ENCODE assay signal across 8 cellular contexts in the genomic region with DNA sequence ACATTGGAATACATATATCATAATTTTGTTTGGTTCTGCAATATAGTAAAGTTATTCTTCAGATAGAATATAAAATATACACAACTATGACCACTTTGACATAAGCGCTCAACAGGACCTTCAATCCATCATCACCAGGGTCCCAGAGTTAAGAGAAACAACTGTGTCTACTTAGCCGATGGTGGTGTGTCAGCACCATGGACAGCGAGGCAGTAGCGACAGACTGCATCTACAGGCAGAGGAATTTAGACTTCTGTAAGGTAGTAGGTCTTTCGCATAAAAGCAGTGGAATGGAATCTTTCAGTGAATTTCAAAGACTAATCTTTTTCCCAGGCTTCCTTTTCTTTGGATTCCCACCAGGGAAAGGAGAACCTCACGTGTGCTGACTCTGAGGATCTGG. TPM values are rescaled to one million over a fixed set of nuclear protein-coding genes. Genes with fewer than 3 reads are reported as not detected.
A peak's percentile ranks its signal among the peaks of the same experiment; 100 is the strongest.
DNase-seq lines count a peak whose midpoint lies in the region; ATAC-seq and TF ChIP-seq lines count a peak whose summit lies in the region.

No MANE protein-coding gene starts in this region.

- H3K9me3 ChIP-seq in endodermal cell (ENCODE audit: control insufficient read depth, low read length) (no peaks in the 10 kb centered on the region), sigmoid colon (no peaks in the 10 kb centered on the region)

- no peak overlapping the region for H3K9ac ChIP-seq in endodermal cell (ENCODE audit: extremely low read depth, low read length, poor library complexity, severe bottlenecking)

- intact Hi-C loops in sigmoid colon (cut with DNase I) = no loop called here

- H4K20me1 ChIP-seq in GM23338 (replicated peaks; ENCODE audit: insufficient read depth) = no peaks in the 10 kb centered on the region

- no peak overlapping the region for H2AFZ ChIP-seq in GM23338

- TF ChIP-seq POLR2A in sigmoid colon (IDR thresholded peaks at IDR 0.05) = no peak

- H3K4me1 Mint-ChIP-seq in GM23338 (peaks cover 17% of the 10 kb centered on the region), endodermal cell (no peaks in the 10 kb centered on the region), progenitor cell of endocrine pancreas (ENCODE audit: low read depth) (no peaks in the 10 kb centered on the region)

- no peaks in the 10 kb centered on the region for H3K9me2 ChIP-seq in GM23338 (ENCODE audit: insufficient read depth)

- H3K36me3 ChIP-seq in GM23338 (ENCODE audit: insufficient read depth) (no peaks in the 10 kb centered on the region), endodermal cell (ENCODE audit: control insufficient read depth, insufficient read depth, low read length) (no peaks in the 10 kb centered on the region), sigmoid colon (no peaks in the 10 kb centered on the region)

- H3K27ac Mint-ChIP-seq in GM23338 = no peak overlapping the region
- H3K27ac Mint-ChIP-seq in endodermal cell = no peak overlapping the region
- H3K27ac Mint-ChIP-seq in progenitor cell of endocrine pancreas = no peak overlapping the region

- H3K4me3 ChIP-seq in GM23338 = no peak overlapping the region
- no peak overlapping the region for H3K4me3 ChIP-seq in endodermal cell (ENCODE audit: low read length)
- no peak overlapping the region for H3K4me3 ChIP-seq in sigmoid colon

- no peaks in the 10 kb centered on the region for H3F3A ChIP-seq in GM23338 (replicated peaks; ENCODE audit: low read depth)

- no peaks in the 10 kb centered on the region for H3K9me3 Mint-ChIP-seq in GM23338
- no peaks in the 10 kb centered on the region for H3K9me3 Mint-ChIP-seq in endodermal cell
- H3K9me3 Mint-ChIP-seq in progenitor cell of endocrine pancreas (ENCODE audit: low read depth) = no peaks in the 10 kb centered on the region

- no peaks in the 10 kb centered on the region for H3K36me3 Mint-ChIP-seq in GM23338 (ENCODE audit: low read depth)
- H3K36me3 Mint-ChIP-seq in endodermal cell (ENCODE audit: low read depth) = no peaks in the 10 kb centered on the region
- no peaks in the 10 kb centered on the region for H3K36me3 Mint-ChIP-seq in progenitor cell of endocrine pancreas (ENCODE audit: insufficient read depth)

- H3K27me3 Mint-ChIP-seq in GM23338 (ENCODE audit: insufficient read depth, low read depth, poor library complexity) (no peaks in the 10 kb centered on the region), endodermal cell (ENCODE audit: insufficient read depth) (no peaks in the 10 kb centered on the region), progenitor cell of endocrine pancreas (peaks cover 12% of the 10 kb centered on the region)

- H3K4me3 Mint-ChIP-seq in GM23338 (no peak overlapping the region), endodermal cell (no peak overlapping the region), progenitor cell of endocrine pancreas (ENCODE audit: low read depth) (no peak overlapping the region)

- peak; percentile 89 for ATAC-seq in GM23338

- peaks cover 13% of the 10 kb centered on the region for H3K4me1 ChIP-seq in GM23338 (ENCODE audit: insufficient read depth)
- no peaks in the 10 kb centered on the region for H3K4me1 ChIP-seq in endodermal cell (ENCODE audit: control insufficient read depth, insufficient read depth, low read length)
- no peaks in the 10 kb centered on the region for H3K4me1 ChIP-seq in sigmoid colon

- TF ChIP-seq EP300 in sigmoid colon (IDR thresholded peaks at IDR 0.05) = no peak

- TF ChIP-seq CTCF in GM23338 (conservative IDR thresholded peaks at IDR 0.05; ENCODE audit: low read depth in 2 of 2) (no peak), endodermal cell (conservative IDR thresholded peaks at IDR 0.05) (no peak), progenitor cell of endocrine pancreas (IDR thresholded peaks at IDR 0.05; ENCODE audit: unreplicated experiment) (no peak), sigmoid colon (IDR thresholded peaks at IDR 0.05) (no peak)

- H3K27me3 ChIP-seq in GM23338 (ENCODE audit: insufficient read depth) (no peaks in the 10 kb centered on the region), endodermal cell (ENCODE audit: control insufficient read depth, insufficient read depth, low read length, poor library complexity, severe bottlenecking) (no peaks in the 10 kb centered on the region), sigmoid colon (no peaks in the 10 kb centered on the region)

- no peak overlapping the region for H3K4me2 ChIP-seq in GM23338

- DNase-seq in GM23338 (ENCODE audit: low spot score) (peak; percentile 87), SK-N-DZ (ENCODE audit: low spot score) (peak; percentile 19), endodermal cell (peak; percentile 92), progenitor cell of endocrine pancreas (ENCODE audit: low spot score, unreplicated experiment) (peak; percentile 61), NCI-H146 (lab: John Stamatoyannopoulos, UW) (no peak), sigmoid colon (no peak), NCI-H82 treated with DMSO at 0.1 percent for 48 hours (lab: John Stamatoyannopoulos, UW; ENCODE audit: unreplicated experiment) (no peak), T-helper 9 cell (no peak)

- no peak overlapping the region for H3K27ac ChIP-seq in GM23338 (ENCODE audit: low read depth)
- no peak overlapping the region for H3K27ac ChIP-seq in endodermal cell (ENCODE audit: low read depth, low read length)
- no peak overlapping the region for H3K27ac ChIP-seq in sigmoid colon

- H3K79me2 ChIP-seq in GM23338 (replicated peaks; ENCODE audit: insufficient read depth) = no peaks in the 10 kb centered on the region

- 38 to 40% methylated on average over 5 to 6 of the region's 6 CpGs for WGBS in endodermal cell (ENCODE audit: insufficient coverage in 1 of 2, insufficient read length in 1 of 2), 2 experiments
- WGBS in sigmoid colon, 2 donors = 35 to 37% methylated on average over 6 of the region's 6 CpGs

TF ChIP-seq in GM23338, 12 proteins besides CTCF, POLR2A, EP300 and RAD21:
- 0 out of 2 replicates have a peak, but pooled peaks have one; percentile 10 for TF ChIP-seq CREB1 (CRISPR knock-in tag; IDR thresholded peaks at IDR 0.05; ENCODE audit: low read depth)
- no peak for TF ChIP-seq ZNF331 (CRISPR knock-in tag; IDR thresholded peaks at IDR 0.05; ENCODE audit: low read depth)
- TF ChIP-seq, protein P1, sequence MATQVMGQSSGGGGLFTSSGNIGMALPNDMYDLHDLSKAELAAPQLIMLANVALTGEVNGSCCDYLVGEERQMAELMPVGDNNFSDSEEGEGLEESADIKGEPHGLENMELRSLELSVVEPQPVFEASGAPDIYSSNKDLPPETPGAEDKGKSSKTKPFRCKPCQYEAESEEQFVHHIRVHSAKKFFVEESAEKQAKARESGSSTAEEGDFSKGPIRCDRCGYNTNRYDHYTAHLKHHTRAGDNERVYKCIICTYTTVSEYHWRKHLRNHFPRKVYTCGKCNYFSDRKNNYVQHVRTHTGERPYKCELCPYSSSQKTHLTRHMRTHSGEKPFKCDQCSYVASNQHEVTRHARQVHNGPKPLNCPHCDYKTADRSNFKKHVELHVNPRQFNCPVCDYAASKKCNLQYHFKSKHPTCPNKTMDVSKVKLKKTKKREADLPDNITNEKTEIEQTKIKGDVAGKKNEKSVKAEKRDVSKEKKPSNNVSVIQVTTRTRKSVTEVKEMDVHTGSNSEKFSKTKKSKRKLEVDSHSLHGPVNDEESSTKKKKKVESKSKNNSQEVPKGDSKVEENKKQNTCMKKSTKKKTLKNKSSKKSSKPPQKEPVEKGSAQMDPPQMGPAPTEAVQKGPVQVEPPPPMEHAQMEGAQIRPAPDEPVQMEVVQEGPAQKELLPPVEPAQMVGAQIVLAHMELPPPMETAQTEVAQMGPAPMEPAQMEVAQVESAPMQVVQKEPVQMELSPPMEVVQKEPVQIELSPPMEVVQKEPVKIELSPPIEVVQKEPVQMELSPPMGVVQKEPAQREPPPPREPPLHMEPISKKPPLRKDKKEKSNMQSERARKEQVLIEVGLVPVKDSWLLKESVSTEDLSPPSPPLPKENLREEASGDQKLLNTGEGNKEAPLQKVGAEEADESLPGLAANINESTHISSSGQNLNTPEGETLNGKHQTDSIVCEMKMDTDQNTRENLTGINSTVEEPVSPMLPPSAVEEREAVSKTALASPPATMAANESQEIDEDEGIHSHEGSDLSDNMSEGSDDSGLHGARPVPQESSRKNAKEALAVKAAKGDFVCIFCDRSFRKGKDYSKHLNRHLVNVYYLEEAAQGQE (IDR thresholded peaks at IDR 0.05; ENCODE audit: unreplicated experiment) = peak; percentile 99
- no peak for TF ChIP-seq STAT1 (IDR thresholded peaks at IDR 0.05; ENCODE audit: unreplicated experiment)

RNA-seq across cellular contexts. Expression of a gene that starts 20.5 kb away (rescaled TPM):
- 200 and 211 TPM in 2 replicates for total RNA-seq in GM23338 (2014; rRNA removed; shearing (Covaris generic))
- 163 and 175 TPM in 2 replicates for polyA plus RNA-seq in GM23338 (2016; fragmentation: Nextera tagmentation; extraction: Ambion mirVana)
- polyA plus RNA-seq in SK-N-DZ (2014; cell fraction: cytosol; rRNA removed) = 121 and 123 TPM in 2 replicates
- polyA plus RNA-seq in SK-N-DZ (2014; cell fraction: nucleus; rRNA removed) = 89.4 and 125 TPM in 2 replicates
- 100 to 1,000 TPM; 117 to 135 TPM for total RNA-seq in endodermal cell
- 99.2 TPM for polyA plus RNA-seq in endodermal cell (2013, experiment 1 of 2)
- 89.4 TPM for polyA plus RNA-seq in endodermal cell (2013, experiment 2 of 2)
- 105 and 114 TPM in 2 replicates for total RNA-seq in progenitor cell of endocrine pancreas
- total RNA-seq in sigmoid colon = 10 to 100 TPM; 49.7 to 65.7 (median 55.8) TPM
- 10 to 100 TPM; 22.2 to 48.8 (median 24.0) TPM for polyA plus RNA-seq in sigmoid colon

Comparison
In these comparisons a context has a peak if more than half of its experiments do, and no peak if none do; other contexts are left out.
1. DNase-seq: peak in GM23338 (single experiment), SK-N-DZ (single experiment), endodermal cell (single experiment) and progenitor cell of endocrine pancreas (single experiment); none in NCI-H146 (single experiment), sigmoid colon (single experiment), NCI-H82 treated with DMSO at 0.1 percent for 48 hours (single experiment) and T-helper 9 cell (single experiment).